ENCODE assay signal across 8 cellular contexts in genomic region chr10:17023386-17024298, GRCh38.
DNase-seq lines count a peak whose midpoint lies in the region; ATAC-seq and TF ChIP-seq lines count a peak whose summit lies in the region.

No MANE protein-coding gene starts in this region.

- peaks cover 58% of the 10 kb centered on the region for H3K4me1 ChIP-seq in neuron (ENCODE audit: insufficient read depth, low read length)
- H3K4me1 ChIP-seq in transverse colon: peaks cover 4 to 44% (median 7%) of the 10 kb centered on the region in 4 donors

- TF ChIP-seq POLR2A in transverse colon (IDR thresholded peaks at IDR 0.05): peak; percentile 22

- intact Hi-C loops in transverse colon (cut with DNase I; ENCODE audit: low total_unique reads): no loop called here

- peaks cover 9% of the 10 kb centered on the region for H3K36me3 Mint-ChIP-seq in nephron progenitor cell (ENCODE audit: low read depth)

- no peak overlapping the region for H3K27ac Mint-ChIP-seq in nephron progenitor cell

- POLR2A ChIA-PET in GM10248 (lab: Yijun Ruan, JAX): no interaction called here

- H3K27me3 Mint-ChIP-seq in nephron progenitor cell (ENCODE audit: low read depth, poor library complexity): peaks cover 7% of the 10 kb centered on the region

- H3K4me3 ChIP-seq in epithelial cell of esophagus (ENCODE audit: low read length) (no peak overlapping the region), neuron (ENCODE audit: low read length) (peak overlapping the region; percentile 13), transverse colon (no peak overlapping the region)

- H3K27me3 ChIP-seq in neuron (ENCODE audit: insufficient read depth, low read length) (no peaks in the 10 kb centered on the region), transverse colon (no peaks in the 10 kb centered on the region)

- peaks cover 38% of the 10 kb centered on the region for H3K4me1 Mint-ChIP-seq in nephron progenitor cell

- H3K27ac ChIP-seq in transverse colon: peak overlapping the region; percentile 65 to 79 (median 76)

- TF ChIP-seq CTCF in GM10248 (IDR thresholded peaks at IDR 0.05; ENCODE audit: control extremely low read depth, extremely low read depth, low read depth, missing control alignments) (no peak), epithelial cell of esophagus (IDR thresholded peaks at IDR 0.05; ENCODE audit: insufficient read depth, low read depth, low read length, missing control alignments) (no peak), transverse colon (IDR thresholded peaks at IDR 0.05) (no peak), nephron progenitor cell (IDR thresholded peaks at IDR 0.05) (no peak)

- DNase-seq in GM10248 (ENCODE audit: extremely low spot score) (peak; percentile 53), NCI-H1092 (lab: John Stamatoyannopoulos, UW) (peak; percentile 1), epithelial cell of esophagus (ENCODE audit: low read depth) (peak; percentile 93), transverse colon (peak; percentile 70), nephron progenitor cell (no peak)
- DNase-seq in activated CD8-positive, alpha-beta memory T cell treated with anti-CD3 and anti-CD28 coated beads for 4 hours (ENCODE audit: low read depth in 2 of 2): peak; percentile 53 to 77

- ATAC-seq in HG02571 (IDR thresholded peaks at IDR 0.05; ENCODE audit: unreplicated experiment): peak; percentile 96

- H2AFZ ChIP-seq in neuron (ENCODE audit: low read depth, low read length): no peak overlapping the region

- H3K36me3 ChIP-seq in neuron (ENCODE audit: insufficient read depth, low read length) (no peaks in the 10 kb centered on the region), transverse colon (no peaks in the 10 kb centered on the region)

- in situ Hi-C loops in transverse colon (cut with MboI; ENCODE audit: low pct_ligation_motif_present in 1 of 4, low pct_unique_long_range_greater_than_20kb in 1 of 4, low sequenced_read_pairs in 3 of 4): no loop called here

- H3K9me3 ChIP-seq in neuron (ENCODE audit: low read length) (peaks cover 8% of the 10 kb centered on the region), transverse colon (no peaks in the 10 kb centered on the region)

- WGBS in transverse colon (ENCODE audit: low coverage in 1 of 2), 2 donors: 42 to 45% methylated on average over 13 of the region's 13 CpGs

- H3K9me3 Mint-ChIP-seq in nephron progenitor cell: peaks cover 12% of the 10 kb centered on the region

- TF ChIP-seq EP300 in transverse colon (IDR thresholded peaks at IDR 0.05; ENCODE audit: low read depth): no peak

- CTCF ChIA-PET in GM10248 (lab: Yijun Ruan, JAX): no interaction called here

- H3K4me3 Mint-ChIP-seq in nephron progenitor cell: no peak overlapping the region
